8 cellular contexts compared by ENCODE assay signal in genomic region chr20:50790651-50791277, GRCh38. TPM values are rescaled to one million over a fixed set of nuclear protein-coding genes. Genes with fewer than 3 reads are reported as not detected.
DNase-seq lines count a peak whose midpoint lies in the region; ATAC-seq and TF ChIP-seq lines count a peak whose summit lies in the region.

No MANE protein-coding gene starts in this region.

- no peak overlapping the region for H3K27ac ChIP-seq in MM.1S (ENCODE audit: low read length)
- H3K27ac ChIP-seq in SU-DHL-6 (ENCODE audit: low read depth, low read length) = peak overlapping the region; percentile 39
- peak overlapping the region; percentile 53 to 89 (median 70) for H3K27ac ChIP-seq in heart left ventricle
- H3K27ac ChIP-seq in psoas muscle = peak overlapping the region; percentile 53

- no peaks in the 10 kb centered on the region for H3K79me2 ChIP-seq in MM.1S (ENCODE audit: low read length)
- peaks cover 2% of the 10 kb centered on the region; the same call in 1 of the 2 replicates for H3K79me2 ChIP-seq in SU-DHL-6 (ENCODE audit: insufficient read depth, low read length)

- H3F3A ChIP-seq in MM.1S (ENCODE audit: insufficient read depth, low read length) = peaks cover 15% of the 10 kb centered on the region
- H3F3A ChIP-seq in SU-DHL-6 (ENCODE audit: insufficient read depth) = peaks cover 13% of the 10 kb centered on the region

- H3K4me2 ChIP-seq in MM.1S (ENCODE audit: low read depth, low read length) (peak overlapping the region; percentile 81; the same call in 1 of the 2 replicates), SU-DHL-6 (ENCODE audit: low read depth, low read length, poor library complexity, severe bottlenecking) (peak overlapping the region; percentile 52)

- TF ChIP-seq POLR2A in heart left ventricle (IDR thresholded peaks at IDR 0.05) = no peak

- no peaks in the 10 kb centered on the region for H3K36me3 ChIP-seq in H7 (replicated peaks; ENCODE audit: control insufficient read depth, insufficient read depth, low read length)
- H3K36me3 ChIP-seq in MM.1S (replicated peaks; ENCODE audit: insufficient read depth, low read length) = no peaks in the 10 kb centered on the region
- no peaks in the 10 kb centered on the region for H3K36me3 ChIP-seq in SU-DHL-6 (ENCODE audit: low read length)
- no peaks in the 10 kb centered on the region for H3K36me3 ChIP-seq in adipocyte (ENCODE audit: control insufficient read depth, insufficient read depth, low read length, severe bottlenecking)
- no peaks in the 10 kb centered on the region for H3K36me3 ChIP-seq in heart left ventricle
- H3K36me3 ChIP-seq in psoas muscle (ENCODE audit: insufficient read depth in 1 of 2, low read depth in 1 of 2) = no peaks in the 10 kb centered on the region

- DNase-seq in GM04503 (ENCODE audit: low read depth) (peak; percentile 50), H7 (peak; percentile 95), MM.1S (peak; percentile 88), adipocyte (ENCODE audit: low read depth) (peak; percentile 96), heart left ventricle (peak; percentile 88 to 92 (median 91)), psoas muscle (peak; percentile 82 to 91), ureter (ENCODE audit: low spot score) (peak; percentile 95)

- H3K27me3 ChIP-seq in H7 (ENCODE audit: control insufficient read depth, insufficient read depth, low read length) (no peaks in the 10 kb centered on the region), MM.1S (replicated peaks; ENCODE audit: insufficient read depth, low read length) (no peaks in the 10 kb centered on the region), SU-DHL-6 (ENCODE audit: low read length) (no peaks in the 10 kb centered on the region), adipocyte (replicated peaks; ENCODE audit: control insufficient read depth, insufficient read depth, low read length) (no peaks in the 10 kb centered on the region), heart left ventricle (peaks cover 0 to 6% (median 0%) of the 10 kb centered on the region in 9 donors), psoas muscle (ENCODE audit: insufficient read depth in 3 of 3, low read length in 2 of 3) (no peaks in the 10 kb centered on the region)

- H3K9me3 ChIP-seq in MM.1S (replicated peaks; ENCODE audit: insufficient read depth, low read length) (no peaks in the 10 kb centered on the region), SU-DHL-6 (ENCODE audit: insufficient read depth, low read length) (no peaks in the 10 kb centered on the region), adipocyte (ENCODE audit: control insufficient read depth, low read length) (no peaks in the 10 kb centered on the region), heart left ventricle (no peaks in the 10 kb centered on the region), psoas muscle (no peaks in the 10 kb centered on the region)

- H3K9ac ChIP-seq in MM.1S (ENCODE audit: low read length) (peak overlapping the region; percentile 57; the same call in 1 of the 2 replicates), SU-DHL-6 (ENCODE audit: low read length) (peak overlapping the region; percentile 60), adipocyte (ENCODE audit: low read length) (peak overlapping the region; percentile 93)

- H4K20me1 ChIP-seq in MM.1S (ENCODE audit: insufficient read depth, low read length) (no peaks in the 10 kb centered on the region), SU-DHL-6 (ENCODE audit: low read depth, low read length) (no peaks in the 10 kb centered on the region)

- intact Hi-C loops in heart left ventricle (cut with DNase I) (loop anchor here in 9 of 10 donors (5.0 to 10.0 kb wide), 8 partner anchors 134 to 534 kb away; partner anchors contain the start of genes ADNP (in 1 of the 9), DPM1 (in 1 of the 9) and MOCS3 (in 1 of the 9)), psoas muscle (cut with DNase I) (loop anchor here (5.0 kb wide), 2 partner anchors 132 to 137 kb away; no protein-coding TSS in a partner anchor)

- H3K4me3 ChIP-seq in H7 (ENCODE audit: insufficient read depth, low read depth, low read length) (no peak overlapping the region), MM.1S (ENCODE audit: low read length) (0 out of 2 replicates have a peak overlapping the region, but pooled peaks have one; percentile 32), SU-DHL-6 (ENCODE audit: insufficient read depth, low read length, poor library complexity, severe bottlenecking) (no peak overlapping the region), adipocyte (ENCODE audit: low read length) (peak overlapping the region; percentile 63), heart left ventricle (peak overlapping the region in 9 of 12 donors; percentile 3 to 44 (median 29)), psoas muscle (peak overlapping the region; percentile 38)

- H2AFZ ChIP-seq in MM.1S (ENCODE audit: low read length) (peak overlapping the region; percentile 85), SU-DHL-6 (ENCODE audit: low read depth, low read length, severe bottlenecking) (peak overlapping the region; percentile 77)

- 10 to 23% (median 12%) methylated on average over 13 to 23 of the region's 23 CpGs for WGBS in heart left ventricle, 4 donors
- 9 to 12% (median 9%) methylated on average over 22 to 23 of the region's 23 CpGs for WGBS in psoas muscle, 3 donors

- H3K4me1 ChIP-seq in MM.1S (ENCODE audit: low read length) (peaks cover 9% of the 10 kb centered on the region), adipocyte (ENCODE audit: control insufficient read depth, insufficient read depth, low read length) (peaks cover 27% of the 10 kb centered on the region), heart left ventricle (peaks cover 0 to 41% (median 20%) of the 10 kb centered on the region in 12 donors), psoas muscle (peaks cover 4% of the 10 kb centered on the region)

- H3K9me2 ChIP-seq in MM.1S (replicated peaks; ENCODE audit: insufficient read depth, low read length) (no peaks in the 10 kb centered on the region), SU-DHL-6 (replicated peaks; ENCODE audit: insufficient read depth, low read length) (no peaks in the 10 kb centered on the region)

- TF ChIP-seq CTCF in MM.1S (IDR thresholded peaks at IDR 0.05; ENCODE audit: low read length) = peak; percentile 81
- peak; percentile 53 for TF ChIP-seq CTCF in SU-DHL-6 (IDR thresholded peaks at IDR 0.05; ENCODE audit: insufficient read depth, low read length, poor library complexity, severe bottlenecking)
- peak; percentile 54 to 91 (median 75) for TF ChIP-seq CTCF in heart left ventricle (IDR thresholded peaks at IDR 0.05)
- peak; percentile 61 for TF ChIP-seq CTCF in psoas muscle (IDR thresholded peaks at IDR 0.05)

- ATAC-seq in heart left ventricle (peak; percentile 91 to 96 (median 92)), psoas muscle (peak; percentile 69 to 80 (median 77))

RNA-seq across cellular contexts. Expression of gene BCAS4, which starts 4.1 kb away (rescaled TPM):
- 17.6 and 19.3 TPM in 2 replicates for total RNA-seq in H7 (2014; rRNA removed; shearing (Covaris generic))
- total RNA-seq in heart left ventricle (1 to 10 TPM; 1.7 to 5.1 (median 2.1) TPM), psoas muscle (1 to 10 TPM in 2 of 4 donors, under 1 TPM in 2; 0.24 to 1.9 (median 1.1) TPM), ureter (12.2 TPM)
- polyA plus RNA-seq in heart left ventricle (1 to 10 TPM in 1 of 2 donors, under 1 TPM in 1; 0.78 to 1.8 TPM), psoas muscle (under 1 TPM; 0.28 to 0.38 (median 0.31) TPM)

RNA-seq across cellular contexts. Expression of gene PARD6B, which starts 59.4 kb away (rescaled TPM):
- 18.9 and 24.5 TPM in 2 replicates for total RNA-seq in H7 (2014; rRNA removed; shearing (Covaris generic))
- 10 to 100 TPM in 1 of 9 donors, 1 to 10 TPM in 8; 2.7 to 12.2 (median 5.1) TPM for total RNA-seq in heart left ventricle
- polyA plus RNA-seq in heart left ventricle = 1 to 10 TPM; 1.3 to 2.4 TPM
- total RNA-seq in psoas muscle = 1 to 10 TPM in 3 of 4 donors, under 1 TPM in 1; 0.64 to 5.0 (median 1.8) TPM
- under 1 TPM; 0.27 to 0.97 (median 0.44) TPM for polyA plus RNA-seq in psoas muscle
- 27.0 TPM for total RNA-seq in ureter

Comparison
In these comparisons a context has a peak if more than half of its experiments do, and no peak if none do; other contexts are left out.
1. H3K4me3 ChIP-seq: peak in MM.1S (single experiment), adipocyte (single experiment), heart left ventricle (9 of 12) and psoas muscle (single experiment); none in H7 (single experiment) and SU-DHL-6 (single experiment).
2. Peak in every context shown above with its lines, with median percentiles within 50 percentile points of each other: DNase-seq, H3K9ac ChIP-seq and CTCF ChIP-seq.